Comparison of ENCODE assay signal across 8 cellular contexts in the genomic region with DNA sequence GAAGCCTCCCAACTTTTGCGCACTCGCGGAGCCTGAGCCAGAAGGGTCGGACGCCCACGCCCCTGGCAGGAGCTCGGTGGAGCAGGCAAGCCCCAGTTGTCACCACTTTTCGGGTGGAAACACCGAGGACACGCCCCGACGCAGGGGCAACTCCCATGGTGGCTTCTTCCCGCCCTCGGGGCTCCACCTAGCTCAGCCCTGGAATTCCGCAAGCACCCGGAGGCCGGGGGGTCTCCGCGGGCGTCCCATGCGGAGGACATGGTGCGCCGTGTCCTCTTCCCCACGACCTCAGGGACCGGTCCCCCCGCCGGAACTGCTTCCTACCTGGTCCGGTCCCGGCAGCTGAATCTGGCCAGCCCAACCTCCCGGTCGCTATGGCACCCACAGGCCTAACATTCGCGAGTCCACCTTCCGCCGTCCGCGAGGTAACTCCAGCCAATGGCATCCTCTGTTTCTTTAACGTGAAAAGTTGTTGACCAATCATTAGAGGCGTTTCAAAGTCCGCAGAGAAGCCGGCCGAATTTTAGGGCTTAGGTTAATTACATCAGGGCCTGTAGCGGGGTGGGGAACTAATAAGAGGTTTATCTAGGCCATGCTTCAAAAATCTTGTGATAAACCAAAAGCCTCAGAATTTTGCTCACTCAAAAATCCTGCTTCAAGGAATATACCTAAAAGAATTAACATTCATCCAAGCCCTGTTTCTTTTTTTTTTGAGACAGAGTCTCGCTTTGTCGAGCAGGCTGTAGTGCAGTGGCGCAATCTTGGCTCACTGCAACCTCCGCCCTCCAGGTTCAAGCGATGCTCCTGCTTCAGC. TPM values are rescaled to one million over a fixed set of nuclear protein-coding genes. Genes with fewer than 3 reads are reported as not detected.
DNase-seq lines count a peak whose midpoint lies in the region; ATAC-seq lines count a peak whose summit lies in the region.

A gene with protein sequence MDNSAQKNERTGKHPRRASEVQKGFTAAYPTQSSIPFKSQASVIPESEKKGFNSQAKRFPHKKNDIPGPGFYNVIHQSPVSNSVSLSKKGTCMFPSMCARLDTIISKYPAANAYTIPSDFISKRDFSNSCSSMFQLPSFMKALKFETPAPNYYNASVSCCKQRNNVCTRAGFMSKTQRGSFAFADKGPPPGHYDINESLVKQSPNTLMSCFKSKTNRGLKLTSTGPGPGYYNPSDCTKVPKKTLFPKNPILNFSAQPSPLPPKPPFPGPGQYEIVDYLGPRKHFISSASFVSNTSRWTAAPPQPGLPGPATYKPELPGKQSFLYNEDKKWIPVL (minus strand): TSS at position 433 of the 814 bp plus-strand sequence. CDS start 12,394 bp downstream, outside the sequence.

- peak; percentile 95 for DNase-seq in CD1c-positive myeloid dendritic cell (ENCODE audit: extremely low spot score)
- DNase-seq in NCI-H510A treated with DMSO at 0.1 percent for 48 hours (lab: John Stamatoyannopoulos, UW) = peak; percentile 89
- DNase-seq in activated CD4-positive, alpha-beta T cell treated with anti-CD3 and anti-CD28 coated beads, Interleukin-2, amount 10 ng/mL, durations not matched to agents 7 days and 5 days = peak; percentile 85
- DNase-seq in stimulated activated CD4-positive, alpha-beta T cell treated with anti-CD3 and anti-CD28 coated beads, Interleukin-1b, Interleukin-23, amount 100 ng/mL, for 24 hours (ENCODE audit: low read depth in 4 of 4, low spot score in 1 of 4) = peak; percentile 49 to 74 (median 58)

- no peaks in the 10 kb centered on the region for H3K27me3 ChIP-seq in layer of hippocampus (ENCODE audit: control insufficient read depth, insufficient read depth, low read length)

- CTCF ChIA-PET in activated CD4-positive, alpha-beta T cell treated with anti-CD3 and anti-CD28 coated beads, Interleukin-2, amount 10 ng/mL, durations not matched to agents 7 days and 5 days (lab: Charles Lee) = interaction anchor here (0.5 to 5.1 kb wide), 9 partner anchors 21 to 709 kb away, joined by 3 to 30 read pairs (median 4); no protein-coding TSS in a partner anchor

- peak within 1 kb of the TSS; percentile 90 for H3K27ac Mint-ChIP-seq in activated CD4-positive, alpha-beta T cell treated with anti-CD3 and anti-CD28 coated beads, Interleukin-2, amount 10 ng/mL, durations not matched to agents 7 days and 5 days
- H3K27ac Mint-ChIP-seq in dendritic cell treated with granulocyte-macrophage colony-stimulating factor and Interleukin-4, amounts not matched to agents 40 ng/mL and 50 ng/mL, for 4 days = peak within 1 kb of the TSS; percentile 85

- peak within 1 kb of the TSS; percentile 84 for H3K4me3 Mint-ChIP-seq in activated CD4-positive, alpha-beta T cell treated with anti-CD3 and anti-CD28 coated beads, Interleukin-2, amount 10 ng/mL, durations not matched to agents 7 days and 5 days
- H3K4me3 Mint-ChIP-seq in dendritic cell treated with granulocyte-macrophage colony-stimulating factor and Interleukin-4, amounts not matched to agents 40 ng/mL and 50 ng/mL, for 4 days = peak within 1 kb of the TSS; percentile 94

- POLR2A ChIA-PET in activated CD4-positive, alpha-beta T cell treated with anti-CD3 and anti-CD28 coated beads, Interleukin-2, amount 10 ng/mL, durations not matched to agents 7 days and 5 days (lab: Charles Lee) = no interaction called here

- intact Hi-C loops in dendritic cell treated with granulocyte-macrophage colony-stimulating factor and Interleukin-4, amounts not matched to agents 40 ng/mL and 50 ng/mL, for 4 days (cut with micrococcal nuclease) = no loop called here

- peaks cover 49% of the 10 kb centered on the region for H3K4me1 Mint-ChIP-seq in activated CD4-positive, alpha-beta T cell treated with anti-CD3 and anti-CD28 coated beads, Interleukin-2, amount 10 ng/mL, durations not matched to agents 7 days and 5 days
- H3K4me1 Mint-ChIP-seq in dendritic cell treated with granulocyte-macrophage colony-stimulating factor and Interleukin-4, amounts not matched to agents 40 ng/mL and 50 ng/mL, for 4 days (ENCODE audit: low read depth) = peaks cover 54% of the 10 kb centered on the region

- peak; percentile 36 for ATAC-seq in HG02798 (IDR thresholded peaks at IDR 0.05; ENCODE audit: poor library complexity, unreplicated experiment)
- no peak for ATAC-seq in GM19035 (IDR thresholded peaks at IDR 0.05; ENCODE audit: unreplicated experiment)

- peak within 1 kb of the TSS; percentile 60 for H3K27ac ChIP-seq in layer of hippocampus (ENCODE audit: low read depth, low read length)

- no peaks in the 10 kb centered on the region for H3K27me3 Mint-ChIP-seq in activated CD4-positive, alpha-beta T cell treated with anti-CD3 and anti-CD28 coated beads, Interleukin-2, amount 10 ng/mL, durations not matched to agents 7 days and 5 days
- no peaks in the 10 kb centered on the region for H3K27me3 Mint-ChIP-seq in dendritic cell treated with granulocyte-macrophage colony-stimulating factor and Interleukin-4, amounts not matched to agents 40 ng/mL and 50 ng/mL, for 4 days

- H3K36me3 Mint-ChIP-seq in activated CD4-positive, alpha-beta T cell treated with anti-CD3 and anti-CD28 coated beads, Interleukin-2, amount 10 ng/mL, durations not matched to agents 7 days and 5 days (ENCODE audit: low read depth) = peaks cover 11% of the 10 kb centered on the region
- H3K36me3 Mint-ChIP-seq in dendritic cell treated with granulocyte-macrophage colony-stimulating factor and Interleukin-4, amounts not matched to agents 40 ng/mL and 50 ng/mL, for 4 days (ENCODE audit: low read depth) = peaks cover 11% of the 10 kb centered on the region

- H3K9me3 Mint-ChIP-seq in activated CD4-positive, alpha-beta T cell treated with anti-CD3 and anti-CD28 coated beads, Interleukin-2, amount 10 ng/mL, durations not matched to agents 7 days and 5 days = no peaks in the 10 kb centered on the region
- no peaks in the 10 kb centered on the region for H3K9me3 Mint-ChIP-seq in dendritic cell treated with granulocyte-macrophage colony-stimulating factor and Interleukin-4, amounts not matched to agents 40 ng/mL and 50 ng/mL, for 4 days

RNA-seq across cellular contexts. Expression of the gene that starts here (rescaled TPM):
- 10 to 100 TPM; 10.0 to 11.0 TPM for total RNA-seq in activated CD4-positive, alpha-beta T cell treated with anti-CD3 and anti-CD28 coated beads, Interleukin-2, amount 10 ng/mL, durations not matched to agents 7 days and 5 days
